Comparison of ENCODE assay signal across 25 cellular contexts in the genomic region with DNA sequence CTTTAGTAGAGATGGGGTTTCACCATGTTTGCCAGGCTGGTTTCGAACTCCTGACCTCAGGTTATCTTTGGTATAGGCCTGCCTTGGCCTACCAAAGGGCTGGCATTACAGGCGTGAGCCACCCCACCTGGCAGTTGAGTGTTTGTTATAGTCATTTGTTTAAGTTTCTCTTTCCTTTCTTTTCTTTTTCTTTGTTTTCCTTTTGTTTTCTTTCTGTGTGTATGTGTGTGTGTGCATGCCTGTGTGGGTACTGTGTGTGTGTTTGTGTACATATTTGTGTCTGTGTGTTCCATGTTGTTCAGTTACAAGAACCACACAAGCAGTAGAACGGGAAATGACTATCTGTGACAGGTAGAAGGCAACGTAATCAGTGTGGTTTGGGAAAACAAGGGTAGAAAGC.
"Had no signal": no experiment of that assay in that cellular context is flagged by ENCODE, and none has a peak within 500 bp of the region (broad histone marks: within the 10 kb centered on the region; RNA-seq: fewer than 3 reads in every experiment).

No MANE protein-coding gene starts in this region.

- H3K36me3 ChIP-seq: MG63 had no signal

- H3K27me3 ChIP-seq: MG63 had no signal

- ATAC-seq: HepG2, Panc1, PC-3 had no signal

- FAIRE-seq: HepG2 had no signal

- H3K4me3 ChIP-seq: MG63 had no signal

- DNase-seq: IMR-90; Karpas-422; KG1; MG63; NCI-H1092 treated with DMSO at 0.1 percent for 48 hours; NCI-H1436; NCI-H187; NCI-H2029; NCI-H2081 treated with DMSO at 0.1 percent for 48 hours; NCI-H2171; NCI-H226; NCI-H446; NCI-H510A; NCI-H524 treated with DMSO at 0.1 percent for 48 hours; NCI-H69; NCI-H774; NK-92 treated with Interleukin-12 subunit alpha and Interleukin-12 subunit beta, amount 100 ng/mL, for 24 hours; PC-3; SHP77; SK-N-SH; SW 1271; T-helper 1 cell had no signal

- H3K27ac ChIP-seq: RWPE1 had no signal

- H3K9me3 ChIP-seq: MG63, SK-N-SH had no signal

- H3K9ac ChIP-seq: SK-N-SH had no signal

- H3K4me2 ChIP-seq: SK-N-SH had no signal
